20 cellular contexts compared by ENCODE assay signal in the genomic region with DNA sequence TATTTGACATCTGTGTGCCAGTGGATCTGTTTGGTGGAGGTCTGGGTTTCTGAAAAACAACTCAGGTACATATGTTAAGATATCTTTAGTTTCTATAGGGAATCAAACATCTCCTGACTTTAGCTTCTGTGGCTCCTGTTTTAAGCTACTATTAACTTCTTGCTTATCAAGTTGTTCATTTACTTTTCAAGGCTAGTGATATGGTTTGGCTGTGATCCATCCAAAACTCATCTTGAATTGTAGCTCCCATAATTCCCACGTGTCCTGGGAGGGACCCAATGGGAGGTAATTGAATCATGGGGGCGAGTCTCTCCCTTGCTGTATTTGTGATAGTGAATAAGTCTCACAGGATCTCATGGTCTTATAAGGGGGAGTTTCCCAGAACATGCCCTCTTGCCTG. TPM values are rescaled to one million over a fixed set of nuclear protein-coding genes. Genes with fewer than 3 reads are reported as not detected.
DNase-seq lines count a peak whose midpoint lies in the region; ATAC-seq and TF ChIP-seq lines count a peak whose summit lies in the region.
"Had no signal": no experiment of that assay in that cellular context is flagged by ENCODE, and none has a peak within 500 bp of the region (broad histone marks: within the 10 kb centered on the region; RNA-seq: fewer than 3 reads in every experiment).

No MANE protein-coding gene starts in this region.

- TF ChIP-seq CTCF in body of pancreas (IDR thresholded peaks at IDR 0.05), result no peak

- H3K4me1 ChIP-seq in body of pancreas, result peaks cover 23% of the 10 kb centered on the region
- H3K4me1 ChIP-seq: BE2C had no signal

- H3K27ac ChIP-seq in body of pancreas, result no peak overlapping the region
- H3K27ac ChIP-seq: 22Rv1; BLaER1 treated with 17β-estradiol and CSF1 and Interleukin-3, amounts not matched to agents 10 nM and 100 nM had no signal

- H3K27me3 ChIP-seq in body of pancreas, result no peaks in the 10 kb centered on the region
- H3K27me3 ChIP-seq: BE2C; BLaER1 treated with 17β-estradiol and CSF1 and Interleukin-3, amounts not matched to agents 10 nM and 100 nM had no signal

- ATAC-seq in body of pancreas, result peak; percentile 30
- ATAC-seq in left colon, result peak; percentile 75
- no peak for ATAC-seq in HG02678 (IDR thresholded peaks at IDR 0.05; ENCODE audit: unreplicated experiment)
- ATAC-seq: GM12878, GM23338, HCT116 had no signal

- 30 to 31% methylated on average over 2 of the region's 2 CpGs for WGBS in body of pancreas, 2 donors

- no peaks in the 10 kb centered on the region for H3K36me3 ChIP-seq in body of pancreas (replicated peaks in 1 of 2; ENCODE audit: insufficient read depth in 1 of 2, low read depth in 2 of 2)
- H3K36me3 ChIP-seq: BE2C; BLaER1 treated with 17β-estradiol and CSF1 and Interleukin-3, amounts not matched to agents 10 nM and 100 nM had no signal

- no peaks in the 10 kb centered on the region for H3K9me3 ChIP-seq in body of pancreas
- H3K9me3 ChIP-seq: BE2C had no signal

- no peak for DNase-seq in body of pancreas
- DNase-seq in ecto neural progenitor cell (ENCODE audit: low spot score), result peak; percentile 3
- DNase-seq in left colon, result no peak
- DNase-seq in germinal center (ENCODE audit: low spot score), result no peak
- DNase-seq in NCI-H1694 (lab: John Stamatoyannopoulos, UW), result no peak
- DNase-seq: AML-193; BE2C; CD4-positive, alpha-beta T cell; CD8-positive, alpha-beta memory T cell; DMS 273 treated with DMSO at 0.1 percent for 48 hours; DMS53; DMS79 treated with DMSO at 0.1 percent for 48 hours; GDM1; H9 had no signal

- no peak for TF ChIP-seq POLR2A in body of pancreas (IDR thresholded peaks at IDR 0.05)

- intact Hi-C loops in body of pancreas (cut with DNase I), result loop anchor here (5.0 kb wide), 1 partner anchor 114 kb away; no protein-coding TSS in a partner anchor
- intact Hi-C loops in left colon (cut with DNase I, micrococcal nuclease), result no loop called here

- H3K4me3 ChIP-seq in body of pancreas, result no peak overlapping the region
- H3K4me3 ChIP-seq: BLaER1 treated with 17β-estradiol and CSF1 and Interleukin-3, amounts not matched to agents 10 nM and 100 nM; GM12878; GM23338 had no signal

RNA-seq across cellular contexts. Expression of a gene that starts 41.4 kb away (rescaled TPM):
- 1 to 10 TPM; 1.0 to 2.6 TPM for total RNA-seq in body of pancreas
- under 1 TPM; 0.79 to 0.81 TPM for total RNA-seq in left colon
- total RNA-seq: CD4-positive, alpha-beta T cell; GM12878 had no signal

RNA-seq across cellular contexts. Expression of a gene that starts 41.9 kb away (rescaled TPM):
- total RNA-seq in body of pancreas, result 10 to 100 TPM in 1 of 2 donors, 1 to 10 TPM in 1; 3.4 to 27.0 TPM
- total RNA-seq in left colon, result 10 to 100 TPM; 16.2 to 19.6 TPM
- total RNA-seq: CD4-positive, alpha-beta T cell had no signal
